ENCODE assay signal across 18 cellular contexts in the genomic region with DNA sequence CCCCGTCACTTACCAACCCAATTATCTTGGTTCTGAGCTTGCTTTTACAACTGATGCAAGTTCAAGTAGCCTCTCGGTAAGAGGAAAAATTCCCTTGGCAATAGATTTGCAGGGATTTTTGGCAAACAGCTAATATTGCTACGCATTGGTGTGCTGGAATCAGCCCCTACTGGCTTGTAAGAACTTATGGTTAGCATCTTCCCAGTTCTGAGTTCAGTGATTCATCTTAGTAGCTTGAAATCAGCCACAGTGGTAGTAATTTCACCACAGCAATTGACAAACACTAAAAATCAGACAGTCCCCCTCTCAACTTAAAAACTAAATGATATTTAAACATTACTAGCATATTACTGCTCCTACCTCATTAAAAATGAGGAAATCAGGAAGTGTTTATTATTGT. TPM values are rescaled to one million over a fixed set of nuclear protein-coding genes. Genes with fewer than 3 reads are reported as not detected.
DNase-seq lines count a peak whose midpoint lies in the region; ATAC-seq and TF ChIP-seq lines count a peak whose summit lies in the region.
"Had no signal": no experiment of that assay in that cellular context is flagged by ENCODE, and none has a peak within 500 bp of the region (broad histone marks: within the 10 kb centered on the region; RNA-seq: fewer than 3 reads in every experiment).

No MANE protein-coding gene starts in this region.

- H3K27me3 ChIP-seq in WERI-Rb-1 (ENCODE audit: insufficient read depth, low read depth, severe bottlenecking) (no peaks in the 10 kb centered on the region), body of pancreas (peaks cover 0 to 5% of the 10 kb centered on the region in 2 donors), foreskin keratinocyte (no peaks in the 10 kb centered on the region)

- H3K27ac ChIP-seq in WERI-Rb-1 (peak overlapping the region; percentile 87), body of pancreas (no peak overlapping the region), foreskin keratinocyte (no peak overlapping the region)

- H3K36me3 ChIP-seq in WERI-Rb-1 = no peaks in the 10 kb centered on the region
- no peaks in the 10 kb centered on the region for H3K36me3 ChIP-seq in body of pancreas (replicated peaks in 1 of 2; ENCODE audit: insufficient read depth in 1 of 2, low read depth in 2 of 2)
- H3K36me3 ChIP-seq: BE2C had no signal

- no peak for TF ChIP-seq POLR2A in body of pancreas (IDR thresholded peaks at IDR 0.05)

- H3K9me3 Mint-ChIP-seq in activated T-cell treated with anti-CD3 and anti-CD28 coated beads, Interleukin-2, amount 50 U/mL, for 72 hours = no peaks in the 10 kb centered on the region
- H3K9me3 Mint-ChIP-seq: CD8-positive, alpha-beta memory T cell had no signal

- H3K4me1 Mint-ChIP-seq in activated T-cell treated with anti-CD3 and anti-CD28 coated beads, Interleukin-2, amount 50 U/mL, for 72 hours (ENCODE audit: low read depth) = peaks cover 6% of the 10 kb centered on the region

- peak; percentile 50 to 53 for ATAC-seq in activated T-cell treated with anti-CD3 and anti-CD28 coated beads, Interleukin-2, amount 50 U/mL, for 72 hours (replicated peaks in 1 of 2)
- ATAC-seq in body of pancreas (no peak), foreskin keratinocyte (no peak)
- ATAC-seq: K562 had no signal

- H3K36me3 Mint-ChIP-seq in activated T-cell treated with anti-CD3 and anti-CD28 coated beads, Interleukin-2, amount 50 U/mL, for 72 hours (ENCODE audit: insufficient read depth in 2 of 2) = no peaks in the 10 kb centered on the region
- H3K36me3 Mint-ChIP-seq: CD4-positive, CD25-positive, alpha-beta regulatory T cell; CD8-positive, alpha-beta memory T cell had no signal

- TF ChIP-seq CTCF in WERI-Rb-1 (IDR thresholded peaks at IDR 0.05; ENCODE audit: low read depth, low read length) (no peak), fibroblast of mammary gland (conservative IDR thresholded peaks at IDR 0.05; ENCODE audit: control insufficient read depth, insufficient read depth, low read depth, low read length) (no peak), body of pancreas (IDR thresholded peaks at IDR 0.05) (no peak), foreskin keratinocyte (conservative IDR thresholded peaks at IDR 0.05) (no peak)

- intact Hi-C loops in body of pancreas (cut with DNase I) = no loop called here

- H3K4me3 ChIP-seq in WERI-Rb-1 (ENCODE audit: low read depth, low read length) (no peak overlapping the region), fibroblast of mammary gland (ENCODE audit: control insufficient read depth, low read depth, low read length) (no peak overlapping the region), body of pancreas (no peak overlapping the region)
- H3K4me3 ChIP-seq: K562 had no signal

- no peak overlapping the region for H3K4me3 Mint-ChIP-seq in activated T-cell treated with anti-CD3 and anti-CD28 coated beads, Interleukin-2, amount 50 U/mL, for 72 hours
- H3K4me3 Mint-ChIP-seq: CD4-positive, CD25-positive, alpha-beta regulatory T cell; CD8-positive, alpha-beta memory T cell; H9 had no signal

- H3K9me3 ChIP-seq in WERI-Rb-1 (ENCODE audit: severe bottlenecking) = no peaks in the 10 kb centered on the region
- H3K9me3 ChIP-seq in body of pancreas = no peaks in the 10 kb centered on the region
- H3K9me3 ChIP-seq: BE2C had no signal

- H3K27me3 Mint-ChIP-seq in activated T-cell treated with anti-CD3 and anti-CD28 coated beads, Interleukin-2, amount 50 U/mL, for 72 hours (ENCODE audit: low read depth) = peaks cover 85% of the 10 kb centered on the region

- WGBS in body of pancreas, 2 donors = 58 to 75% methylated on average over 2 to 3 of the region's 3 CpGs

- H3K4me1 ChIP-seq in body of pancreas (peaks cover under 1% of the 10 kb centered on the region), foreskin keratinocyte (no peaks in the 10 kb centered on the region)
- H3K4me1 ChIP-seq: BE2C had no signal

- no peak overlapping the region for H3K27ac Mint-ChIP-seq in activated T-cell treated with anti-CD3 and anti-CD28 coated beads, Interleukin-2, amount 50 U/mL, for 72 hours
- H3K27ac Mint-ChIP-seq: CD4-positive, CD25-positive, alpha-beta regulatory T cell; CD8-positive, alpha-beta memory T cell; H9 had no signal

- no peak for DNase-seq in activated T-cell treated with anti-CD3 and anti-CD28 coated beads, Interleukin-2, amount 50 U/mL, for 72 hours
- DNase-seq in activated T-cell treated with anti-CD3 and anti-CD28 coated beads for 4 hours (no peak), WERI-Rb-1 (no peak), fibroblast of mammary gland (ENCODE audit: low read depth) (peak; percentile 12), body of pancreas (no peak), foreskin keratinocyte (no peak), DMS 273 treated with DMSO at 0.1 percent for 48 hours (lab: John Stamatoyannopoulos, UW) (no peak)
- DNase-seq: 8988T; BE2C; C1 segment of cervical spinal cord; CD4-positive, CD25-positive, alpha-beta regulatory T cell; CD8-positive, alpha-beta memory T cell; H9; IMR-90 had no signal

RNA-seq across cellular contexts. Expression of gene RAX, which starts 5.9 kb away (rescaled TPM):
- total RNA-seq in activated T-cell treated with anti-CD3 and anti-CD28 coated beads, Interleukin-2, amount 50 U/mL, for 72 hours = not detected
- not detected for total RNA-seq in body of pancreas
- not detected in 2 replicates for total RNA-seq in foreskin keratinocyte
- not detected in 2 replicates for polyA plus RNA-seq in foreskin keratinocyte
- total RNA-seq: CD4-positive, CD25-positive, alpha-beta regulatory T cell; CD8-positive, alpha-beta memory T cell; IMR-90; K562 had no signal
- polyA plus RNA-seq: AG04450; CD4-positive, CD25-positive, alpha-beta regulatory T cell; CD8-positive, alpha-beta memory T cell; IMR-90; K562 had no signal

RNA-seq across cellular contexts. Expression of gene CPLX4, which starts 39.3 kb away (rescaled TPM):
- total RNA-seq in activated T-cell treated with anti-CD3 and anti-CD28 coated beads, Interleukin-2, amount 50 U/mL, for 72 hours = not detected
- total RNA-seq in body of pancreas = not detected
- total RNA-seq in foreskin keratinocyte = not detected in 2 replicates
- not detected in 2 replicates for polyA plus RNA-seq in foreskin keratinocyte
- total RNA-seq: A673; CD4-positive, CD25-positive, alpha-beta regulatory T cell; CD8-positive, alpha-beta memory T cell; H1; H9; IMR-90; K562 had no signal
- polyA plus RNA-seq: AG04450; CD4-positive, CD25-positive, alpha-beta regulatory T cell; CD8-positive, alpha-beta memory T cell; H1; IMR-90; K562 had no signal

RNA-seq across cellular contexts. Expression of gene GRP, which starts 59.2 kb away (rescaled TPM):
- not detected for total RNA-seq in activated T-cell treated with anti-CD3 and anti-CD28 coated beads, Interleukin-2, amount 50 U/mL, for 72 hours
- total RNA-seq in body of pancreas = 1 to 10 TPM in 1 of 2 donors, not detected in 1; 5.2 TPM
- not detected in 2 replicates for total RNA-seq in foreskin keratinocyte
- not detected in 2 replicates for polyA plus RNA-seq in foreskin keratinocyte
- total RNA-seq: CD4-positive, CD25-positive, alpha-beta regulatory T cell; CD8-positive, alpha-beta memory T cell; H1; H9; IMR-90; K562 had no signal
- polyA plus RNA-seq: AG04450; CD4-positive, CD25-positive, alpha-beta regulatory T cell; CD8-positive, alpha-beta memory T cell; H1; IMR-90 had no signal

Comparison
In these comparisons a context has a peak if more than half of its experiments do, and no peak if none do; other contexts are left out.
1. ATAC-seq: peak in activated T-cell treated with anti-CD3 and anti-CD28 coated beads, Interleukin-2, amount 50 U/mL, for 72 hours (2 of 2); none in body of pancreas (single experiment) and foreskin keratinocyte (single experiment).